Comparison of ENCODE assay signal across 17 cellular contexts in genomic region chr4:71288875-71289274, GRCh38.
"Had no signal": no experiment of that assay in that cellular context is flagged by ENCODE, and none has a peak within 500 bp of the region (broad histone marks: within the 10 kb centered on the region; RNA-seq: fewer than 3 reads in every experiment).

No MANE protein-coding gene starts in this region.

- H3K4me2 ChIP-seq: neural progenitor cell, smooth muscle cell had no signal

- ATAC-seq: activated CD8-positive, alpha-beta T cell treated with anti-CD3 and anti-CD28 coated beads, Interleukin-2, amount 10 ng/mL, durations not matched to agents 7 days and 5 days; right cardiac atrium; SK-N-SH treated with all-trans-retinoic acid at 6 μM for 48 hours; stimulated activated naive CD8-positive, alpha-beta T cell treated with anti-CD3 and anti-CD28 coated beads, Interleukin-15, Interleukin-2, amounts not matched to agents 100 U/mL and 50 U/mL, for 24 hours had no signal

- H3K27ac ChIP-seq: adrenal gland, lower lobe of right lung, neural progenitor cell had no signal

- H3K4me1 ChIP-seq: adrenal gland, lower lobe of right lung, neural progenitor cell had no signal

- DNase-seq: activated CD4-positive, alpha-beta T cell treated with anti-CD3 and anti-CD28 coated beads for 4 hours; activated CD8-positive, alpha-beta memory T cell treated with anti-CD3 and anti-CD28 coated beads, Interleukin-2, amount 50 U/mL, for 4 hours; activated CD8-positive, alpha-beta T cell treated with anti-CD3 and anti-CD28 coated beads, Interleukin-2, amount 10 ng/mL, durations not matched to agents 7 days and 5 days; activated effector memory CD4-positive, alpha-beta T cell treated with anti-CD3 and anti-CD28 coated beads, Interleukin-2, amount 50 U/mL, for 16 hours; activated T-cell treated with anti-CD3 and anti-CD28 coated beads, Interleukin-2, amount 50 U/mL, for 48 hours; adrenal gland; lower lobe of right lung; posterior cingulate gyrus; right cardiac atrium; stimulated activated naive CD8-positive, alpha-beta T cell treated with anti-CD3 and anti-CD28 coated beads, Interleukin-15, Interleukin-2, amounts not matched to agents 100 U/mL and 50 U/mL, for 24 hours had no signal

- H3K9ac ChIP-seq: neural progenitor cell had no signal

- H3K36me3 Mint-ChIP-seq: activated naive CD4-positive, alpha-beta T cell treated with anti-CD3 and anti-CD28 coated beads, Interleukin-2, amount 50 U/mL, for 24 hours; mesothelial cell of epicardium; neural progenitor cell; type B pancreatic cell had no signal

- H3K4me3 Mint-ChIP-seq: activated CD8-positive, alpha-beta T cell treated with anti-CD3 and anti-CD28 coated beads, Interleukin-2, amount 10 ng/mL, durations not matched to agents 7 days and 5 days; activated naive CD4-positive, alpha-beta T cell treated with anti-CD3 and anti-CD28 coated beads, Interleukin-2, amount 50 U/mL, for 24 hours; mesothelial cell of epicardium; neural progenitor cell; T-helper 1 cell treated with Interleukin-12 subunit alpha and Interleukin-12 subunit beta and Interleukin-4 antibody, amounts not matched to agents 30 μg/mL and 1 μg/mL, for 36 hours; type B pancreatic cell had no signal

- H3K4me3 ChIP-seq: adrenal gland, lower lobe of right lung, neural progenitor cell, smooth muscle cell had no signal

- H3K27me3 ChIP-seq: adrenal gland, neural progenitor cell had no signal

- H3K27ac Mint-ChIP-seq: activated CD8-positive, alpha-beta T cell treated with anti-CD3 and anti-CD28 coated beads, Interleukin-2, amount 10 ng/mL, durations not matched to agents 7 days and 5 days; activated naive CD4-positive, alpha-beta T cell treated with anti-CD3 and anti-CD28 coated beads, Interleukin-2, amount 50 U/mL, for 24 hours; mesothelial cell of epicardium; neural progenitor cell; T-helper 1 cell treated with Interleukin-12 subunit alpha and Interleukin-12 subunit beta and Interleukin-4 antibody, amounts not matched to agents 30 μg/mL and 1 μg/mL, for 36 hours; type B pancreatic cell had no signal

- H2AFZ ChIP-seq: neural progenitor cell had no signal

- H3K4me1 Mint-ChIP-seq: activated naive CD4-positive, alpha-beta T cell treated with anti-CD3 and anti-CD28 coated beads, Interleukin-2, amount 50 U/mL, for 24 hours had no signal

- H3K27me3 Mint-ChIP-seq: type B pancreatic cell had no signal

- H3K9me3 ChIP-seq: adrenal gland, lower lobe of right lung had no signal

- H3K36me3 ChIP-seq: adrenal gland, lower lobe of right lung, neural progenitor cell had no signal
